ENCODE assay signal across 25 cellular contexts in the genomic region with DNA sequence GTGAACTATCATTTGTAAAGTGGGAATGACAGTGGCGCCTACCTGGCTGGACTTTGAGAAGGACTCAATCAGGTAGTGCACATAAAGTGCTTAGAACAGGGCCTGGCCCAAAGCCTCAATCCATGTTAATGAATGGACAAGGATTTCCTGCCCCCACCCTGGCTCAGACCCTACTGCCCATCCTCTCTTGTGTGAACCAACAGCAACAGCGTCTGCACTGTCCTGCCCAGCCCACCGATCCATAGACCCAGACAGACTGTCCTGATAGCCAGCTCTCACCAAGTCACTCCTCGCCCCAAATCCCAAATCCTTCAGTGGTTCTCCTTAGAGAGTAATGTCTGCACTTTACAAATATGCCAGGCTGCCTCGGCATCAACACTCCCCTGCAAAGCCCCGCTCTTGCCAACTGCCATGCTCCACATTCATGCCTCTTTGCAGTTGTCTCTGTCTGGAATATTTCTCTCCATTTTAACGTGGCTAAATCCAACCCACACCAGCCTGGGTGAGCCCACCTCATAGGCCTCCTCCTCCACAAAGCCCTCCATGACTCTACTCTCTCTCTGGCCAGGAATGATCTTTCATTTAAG.
DNase-seq lines count a peak whose midpoint lies in the region; ATAC-seq and TF ChIP-seq lines count a peak whose summit lies in the region.
"Had no signal": no experiment of that assay in that cellular context is flagged by ENCODE, and none has a peak within 500 bp of the region (broad histone marks: within the 10 kb centered on the region; RNA-seq: fewer than 3 reads in every experiment).

No MANE protein-coding gene starts in this region.

- no peak overlapping the region for H2AFZ ChIP-seq in DND-41 (ENCODE audit: low read depth, low read length)

- H3K27me3 ChIP-seq in DND-41 (ENCODE audit: insufficient read depth, low read length, poor library complexity) (no peaks in the 10 kb centered on the region), A673 (replicated peaks; ENCODE audit: insufficient read depth, low read depth, low read length, poor library complexity) (no peaks in the 10 kb centered on the region)

- peaks cover 100% of the 10 kb centered on the region for H3K79me2 ChIP-seq in DND-41 (ENCODE audit: insufficient read depth, low read length)

- H3K27me3 Mint-ChIP-seq in activated CD4-positive, alpha-beta T cell treated with anti-CD3 and anti-CD28 coated beads for 36 hours = no peaks in the 10 kb centered on the region
- H3K27me3 Mint-ChIP-seq in activated T-helper 2 cell treated with anti-CD3 and anti-CD28 coated beads, Interferon-gamma antibody, Interleukin-2, Interleukin-4, amounts not matched to agents 10 μg/mL and 5 μg/mL and 100 μg/mL, durations not matched to agents 14 hours and 24 hours and 36 hours (ENCODE audit: low read depth) = no peaks in the 10 kb centered on the region
- H3K27me3 Mint-ChIP-seq: CD4-positive, alpha-beta memory T cell; IgD-negative memory B cell had no signal

- H3K4me1 Mint-ChIP-seq in activated CD4-positive, alpha-beta T cell treated with anti-CD3 and anti-CD28 coated beads for 36 hours = peaks cover 8% of the 10 kb centered on the region
- H3K4me1 Mint-ChIP-seq in activated T-helper 2 cell treated with anti-CD3 and anti-CD28 coated beads, Interferon-gamma antibody, Interleukin-2, Interleukin-4, amounts not matched to agents 10 μg/mL and 5 μg/mL and 100 μg/mL, durations not matched to agents 14 hours and 24 hours and 36 hours (ENCODE audit: low read depth) = peaks cover 37% of the 10 kb centered on the region

- BruUV-seq in A673 (replicated peaks; lab: Mats Ljungman, UMichigan) = no TSS peak

- H3K27ac ChIP-seq in DND-41 (ENCODE audit: low read length) (peak overlapping the region; percentile 52; the same call in 1 of the 2 replicates), A673 (ENCODE audit: low read depth, low read length, poor library complexity, severe bottlenecking) (no peak overlapping the region)
- H3K27ac ChIP-seq: HL-60, KMS-11 had no signal

- TF ChIP-seq CTCF in DND-41 (IDR thresholded peaks at IDR 0.05; ENCODE audit: borderline replicate concordance, extremely low read depth, low read length, poor library complexity, severe bottlenecking) (no peak), omental fat pad (IDR thresholded peaks at IDR 0.05) (no peak), A673 (conservative IDR thresholded peaks at IDR 0.05; ENCODE audit: low read depth, low read length) (no peak)

- intact Hi-C loops in activated CD4-positive, alpha-beta T cell treated with anti-CD3 and anti-CD28 coated beads for 36 hours (cut with DNase I, micrococcal nuclease) = loop anchor here in 1 of 2 experiments (1.0 to 2.0 kb wide), 2 partner anchors 20 to 165 kb away; no protein-coding TSS in a partner anchor
- intact Hi-C loops in activated T-helper 2 cell treated with anti-CD3 and anti-CD28 coated beads, Interferon-gamma antibody, Interleukin-2, Interleukin-4, amounts not matched to agents 10 μg/mL and 5 μg/mL and 100 μg/mL, durations not matched to agents 14 hours and 24 hours and 36 hours (cut with micrococcal nuclease) = loop anchor here (1.0 to 2.0 kb wide), 4 partner anchors 15 to 220 kb away; no protein-coding TSS in a partner anchor
- intact Hi-C loops in A673 (cut with micrococcal nuclease; ENCODE audit: unreplicated experiment) = no loop called here

- peaks cover 95% of the 10 kb centered on the region for H4K20me1 ChIP-seq in DND-41 (ENCODE audit: insufficient read depth, low read length)

- no peak overlapping the region for H3K27ac Mint-ChIP-seq in activated CD4-positive, alpha-beta T cell treated with anti-CD3 and anti-CD28 coated beads for 36 hours
- H3K27ac Mint-ChIP-seq in activated T-helper 2 cell treated with anti-CD3 and anti-CD28 coated beads, Interferon-gamma antibody, Interleukin-2, Interleukin-4, amounts not matched to agents 10 μg/mL and 5 μg/mL and 100 μg/mL, durations not matched to agents 14 hours and 24 hours and 36 hours = no peak overlapping the region

- CTCF ChIA-PET in activated CD4-positive, alpha-beta T cell treated with anti-CD3 and anti-CD28 coated beads for 36 hours (lab: Charles Lee) = interaction anchor here (0.6 to 0.7 kb wide), 2 partner anchors 11 to 290 kb away, joined by 3 read pairs; no protein-coding TSS in a partner anchor
- CTCF ChIA-PET in A673 (lab: Charles Lee) = no interaction called here

- no peak overlapping the region for H3K4me3 ChIP-seq in DND-41 (ENCODE audit: low read depth in 1 of 2, low read length in 2 of 2)
- H3K4me3 ChIP-seq in A673 (ENCODE audit: low read depth, low read length, poor library complexity, severe bottlenecking) = no peak overlapping the region

- H3K36me3 Mint-ChIP-seq in activated CD4-positive, alpha-beta T cell treated with anti-CD3 and anti-CD28 coated beads for 36 hours (ENCODE audit: low read depth) = peaks cover 20% of the 10 kb centered on the region
- peaks cover 27% of the 10 kb centered on the region for H3K36me3 Mint-ChIP-seq in activated T-helper 2 cell treated with anti-CD3 and anti-CD28 coated beads, Interferon-gamma antibody, Interleukin-2, Interleukin-4, amounts not matched to agents 10 μg/mL and 5 μg/mL and 100 μg/mL, durations not matched to agents 14 hours and 24 hours and 36 hours (ENCODE audit: low read depth)
- H3K36me3 Mint-ChIP-seq: CD4-positive, alpha-beta memory T cell; IgD-negative memory B cell had no signal

- DNase-seq in activated CD4-positive, alpha-beta T cell treated with anti-CD3 and anti-CD28 coated beads for 36 hours = no peak
- DNase-seq in activated CD4-positive, alpha-beta T cell treated with anti-CD3 and anti-CD28 coated beads, Interleukin-2, amount 50 U/mL, for 1 hour = no peak
- no peak for DNase-seq in DND-41
- no peak for DNase-seq in activated T-helper 2 cell treated with anti-CD3 and anti-CD28 coated beads, Interferon-gamma antibody, Interleukin-2, Interleukin-4, amounts not matched to agents 10 μg/mL and 5 μg/mL and 100 μg/mL, durations not matched to agents 14 hours and 24 hours and 36 hours (ENCODE audit: low spot score)
- peak; percentile 11 for DNase-seq in omental fat pad (ENCODE audit: low spot score)
- DNase-seq in SHP77 (lab: John Stamatoyannopoulos, UW) = no peak
- no peak for DNase-seq in A673 (ENCODE audit: low spot score)
- DNase-seq: 8988T; C1 segment of cervical spinal cord; CD4-positive, alpha-beta memory T cell; DMS79; GF-D8; MM.1S; NCI-H2029; NCI-H446; NCI-H526; NCI-H82; OCI-M1; SK-N-SH had no signal

- POLR2A ChIA-PET in activated CD4-positive, alpha-beta T cell treated with anti-CD3 and anti-CD28 coated beads for 36 hours (lab: Charles Lee) = interaction anchor here (0.5 to 0.7 kb wide), 2 partner anchors 10 to 1332 kb away, joined by 3 to 4 read pairs; no protein-coding TSS in a partner anchor
- POLR2A ChIA-PET in A673 (lab: Charles Lee; ENCODE audit: low non-redundant PET) = no interaction called here

- H3K9me3 Mint-ChIP-seq in activated CD4-positive, alpha-beta T cell treated with anti-CD3 and anti-CD28 coated beads for 36 hours (ENCODE audit: low read depth) = no peaks in the 10 kb centered on the region
- no peaks in the 10 kb centered on the region for H3K9me3 Mint-ChIP-seq in activated T-helper 2 cell treated with anti-CD3 and anti-CD28 coated beads, Interferon-gamma antibody, Interleukin-2, Interleukin-4, amounts not matched to agents 10 μg/mL and 5 μg/mL and 100 μg/mL, durations not matched to agents 14 hours and 24 hours and 36 hours
- H3K9me3 Mint-ChIP-seq: CD4-positive, alpha-beta memory T cell; IgD-negative memory B cell had no signal

- no peak overlapping the region for H3K9ac ChIP-seq in DND-41 (ENCODE audit: low read depth, low read length)
- H3K9ac ChIP-seq: KMS-11, SK-N-SH had no signal

- H3K4me1 ChIP-seq in DND-41 (ENCODE audit: insufficient read depth, low read length) (peaks cover 54% of the 10 kb centered on the region), A673 (ENCODE audit: insufficient read depth, low read length, poor library complexity, severe bottlenecking) (peaks cover 12% of the 10 kb centered on the region)
- H3K4me1 ChIP-seq: Caco-2 had no signal

- no peak overlapping the region for H3K4me2 ChIP-seq in DND-41 (ENCODE audit: insufficient read depth, low read length)
- H3K4me2 ChIP-seq: KMS-11, SK-N-SH had no signal

- no peak for ATAC-seq in activated CD4-positive, alpha-beta T cell treated with anti-CD3 and anti-CD28 coated beads for 36 hours
- ATAC-seq in DND-41 (ENCODE audit: insufficient read depth, low read depth) (no peak), omental fat pad (ENCODE audit: low FRiP score) (no peak), HG03457 (IDR thresholded peaks at IDR 0.05; ENCODE audit: unreplicated experiment) (no peak)
- ATAC-seq: HCT116 had no signal

- H3K4me3 Mint-ChIP-seq in activated CD4-positive, alpha-beta T cell treated with anti-CD3 and anti-CD28 coated beads for 36 hours = peak overlapping the region; percentile 12
- peak overlapping the region; percentile 28 for H3K4me3 Mint-ChIP-seq in activated T-helper 2 cell treated with anti-CD3 and anti-CD28 coated beads, Interferon-gamma antibody, Interleukin-2, Interleukin-4, amounts not matched to agents 10 μg/mL and 5 μg/mL and 100 μg/mL, durations not matched to agents 14 hours and 24 hours and 36 hours (ENCODE audit: low read depth)
- H3K4me3 Mint-ChIP-seq: CD4-positive, alpha-beta memory T cell had no signal

- H3K36me3 ChIP-seq in DND-41 (ENCODE audit: insufficient read depth, low read length) (peaks cover 69% of the 10 kb centered on the region), A673 (ENCODE audit: insufficient read depth, low read length, poor library complexity, severe bottlenecking) (no peaks in the 10 kb centered on the region)

- H3K9me3 ChIP-seq in DND-41 (ENCODE audit: insufficient read depth, low read length, severe bottlenecking) (no peaks in the 10 kb centered on the region), A673 (ENCODE audit: low read depth, low read length, poor library complexity, severe bottlenecking) (no peaks in the 10 kb centered on the region)
- H3K9me3 ChIP-seq: Caco-2, SK-N-SH had no signal
